ENCODE assay signal across 1 cellular context in genomic region chr15:62619105-62619504, GRCh38.
TF ChIP-seq lines count a peak whose summit lies in the region.

No MANE protein-coding gene starts in this region.

TF ChIP-seq in IMR-90, 13 proteins besides CTCF, POLR2A, EP300 and RAD21:
- no peak for TF ChIP-seq MAFK (IDR thresholded peaks at IDR 0.05; ENCODE audit: low read depth, low read length)
- no peak for TF ChIP-seq NFE2L2 (IDR thresholded peaks at IDR 0.05; ENCODE audit: low read depth, low read length)
- TF ChIP-seq CHD1 (IDR thresholded peaks at IDR 0.05; ENCODE audit: low read depth, low read length) = no peak
- TF ChIP-seq, protein P1, sequence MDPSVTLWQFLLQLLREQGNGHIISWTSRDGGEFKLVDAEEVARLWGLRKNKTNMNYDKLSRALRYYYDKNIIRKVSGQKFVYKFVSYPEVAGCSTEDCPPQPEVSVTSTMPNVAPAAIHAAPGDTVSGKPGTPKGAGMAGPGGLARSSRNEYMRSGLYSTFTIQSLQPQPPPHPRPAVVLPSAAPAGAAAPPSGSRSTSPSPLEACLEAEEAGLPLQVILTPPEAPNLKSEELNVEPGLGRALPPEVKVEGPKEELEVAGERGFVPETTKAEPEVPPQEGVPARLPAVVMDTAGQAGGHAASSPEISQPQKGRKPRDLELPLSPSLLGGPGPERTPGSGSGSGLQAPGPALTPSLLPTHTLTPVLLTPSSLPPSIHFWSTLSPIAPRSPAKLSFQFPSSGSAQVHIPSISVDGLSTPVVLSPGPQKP (IDR thresholded peaks at IDR 0.05; ENCODE audit: borderline replicate concordance, low read depth, low read length) = no peak
- no peak for TF ChIP-seq RCOR1 (IDR thresholded peaks at IDR 0.05; ENCODE audit: insufficient replicate concordance, low read length)
- TF ChIP-seq MXI1 (IDR thresholded peaks at IDR 0.05; ENCODE audit: borderline replicate concordance, low read depth, low read length) = no peak
- TF ChIP-seq MAZ (IDR thresholded peaks at IDR 0.05; ENCODE audit: borderline replicate concordance, low read depth, low read length) = no peak
- TF ChIP-seq RFX5 (IDR thresholded peaks at IDR 0.05; ENCODE audit: low read depth, low read length) = no peak
- no peak for TF ChIP-seq BHLHE40 (IDR thresholded peaks at IDR 0.05; ENCODE audit: low read depth, low read length)
- TF ChIP-seq FOS (IDR thresholded peaks at IDR 0.05; ENCODE audit: low read depth, low read length) = no peak
- no peak for TF ChIP-seq SMC3 (IDR thresholded peaks at IDR 0.05; ENCODE audit: low read depth, low read length)
- no peak for TF ChIP-seq USF2 (IDR thresholded peaks at IDR 0.05; ENCODE audit: low read depth, low read length)
- no peak for TF ChIP-seq CEBPB (IDR thresholded peaks at IDR 0.05; ENCODE audit: low read depth, low read length)
